Comparison of ENCODE assay signal across 3 cellular contexts in genomic region chr10:22713853-22714523, GRCh38.
TF ChIP-seq lines count a peak whose summit lies in the region.

No MANE protein-coding gene starts in this region.

TF ChIP-seq in IMR-90, 13 proteins besides CTCF, POLR2A, EP300 and RAD21:
- peak; percentile 7; the same call in 1 of the 2 replicates for TF ChIP-seq MAZ (IDR thresholded peaks at IDR 0.05; ENCODE audit: borderline replicate concordance, low read depth, low read length)
- TF ChIP-seq CEBPB (IDR thresholded peaks at IDR 0.05; ENCODE audit: low read depth, low read length) = no peak
TF ChIP-seq in IMR-90: peak in this region for 1.

TF ChIP-seq in WTC11, 78 proteins besides CTCF, POLR2A, EP300 and RAD21 (continues in another document):
- peak; percentile 25; the same call in 1 of the 2 replicates for TF ChIP-seq ARID4B (CRISPR knock-in tag; IDR thresholded peaks at IDR 0.05; ENCODE audit: borderline replicate concordance)
- TF ChIP-seq IRF2 (CRISPR knock-in tag; IDR thresholded peaks at IDR 0.05; ENCODE audit: borderline replicate concordance, low read depth) = no peak
- no peak for TF ChIP-seq ATF3 (CRISPR knock-in tag; conservative IDR thresholded peaks at IDR 0.05)
- TF ChIP-seq ZNF263 (CRISPR knock-in tag; IDR thresholded peaks at IDR 0.05; ENCODE audit: low read depth) = peak; percentile 63; the same call in 1 of the 2 replicates
- TF ChIP-seq NR3C1 (CRISPR knock-in tag; conservative IDR thresholded peaks at IDR 0.05; ENCODE audit: low read depth) = no peak
- TF ChIP-seq, protein P1, sequence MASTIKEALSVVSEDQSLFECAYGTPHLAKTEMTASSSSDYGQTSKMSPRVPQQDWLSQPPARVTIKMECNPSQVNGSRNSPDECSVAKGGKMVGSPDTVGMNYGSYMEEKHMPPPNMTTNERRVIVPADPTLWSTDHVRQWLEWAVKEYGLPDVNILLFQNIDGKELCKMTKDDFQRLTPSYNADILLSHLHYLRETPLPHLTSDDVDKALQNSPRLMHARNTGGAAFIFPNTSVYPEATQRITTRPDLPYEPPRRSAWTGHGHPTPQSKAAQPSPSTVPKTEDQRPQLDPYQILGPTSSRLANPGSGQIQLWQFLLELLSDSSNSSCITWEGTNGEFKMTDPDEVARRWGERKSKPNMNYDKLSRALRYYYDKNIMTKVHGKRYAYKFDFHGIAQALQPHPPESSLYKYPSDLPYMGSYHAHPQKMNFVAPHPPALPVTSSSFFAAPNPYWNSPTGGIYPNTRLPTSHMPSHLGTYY (CRISPR knock-in tag; IDR thresholded peaks at IDR 0.05) = no peak
- TF ChIP-seq TEAD1 (CRISPR knock-in tag; IDR thresholded peaks at IDR 0.05) = peak; percentile 37; the same call in 1 of the 2 replicates
- no peak for TF ChIP-seq MXD4 (CRISPR knock-in tag; IDR thresholded peaks at IDR 0.05; ENCODE audit: borderline replicate concordance)
- TF ChIP-seq, protein P2, sequence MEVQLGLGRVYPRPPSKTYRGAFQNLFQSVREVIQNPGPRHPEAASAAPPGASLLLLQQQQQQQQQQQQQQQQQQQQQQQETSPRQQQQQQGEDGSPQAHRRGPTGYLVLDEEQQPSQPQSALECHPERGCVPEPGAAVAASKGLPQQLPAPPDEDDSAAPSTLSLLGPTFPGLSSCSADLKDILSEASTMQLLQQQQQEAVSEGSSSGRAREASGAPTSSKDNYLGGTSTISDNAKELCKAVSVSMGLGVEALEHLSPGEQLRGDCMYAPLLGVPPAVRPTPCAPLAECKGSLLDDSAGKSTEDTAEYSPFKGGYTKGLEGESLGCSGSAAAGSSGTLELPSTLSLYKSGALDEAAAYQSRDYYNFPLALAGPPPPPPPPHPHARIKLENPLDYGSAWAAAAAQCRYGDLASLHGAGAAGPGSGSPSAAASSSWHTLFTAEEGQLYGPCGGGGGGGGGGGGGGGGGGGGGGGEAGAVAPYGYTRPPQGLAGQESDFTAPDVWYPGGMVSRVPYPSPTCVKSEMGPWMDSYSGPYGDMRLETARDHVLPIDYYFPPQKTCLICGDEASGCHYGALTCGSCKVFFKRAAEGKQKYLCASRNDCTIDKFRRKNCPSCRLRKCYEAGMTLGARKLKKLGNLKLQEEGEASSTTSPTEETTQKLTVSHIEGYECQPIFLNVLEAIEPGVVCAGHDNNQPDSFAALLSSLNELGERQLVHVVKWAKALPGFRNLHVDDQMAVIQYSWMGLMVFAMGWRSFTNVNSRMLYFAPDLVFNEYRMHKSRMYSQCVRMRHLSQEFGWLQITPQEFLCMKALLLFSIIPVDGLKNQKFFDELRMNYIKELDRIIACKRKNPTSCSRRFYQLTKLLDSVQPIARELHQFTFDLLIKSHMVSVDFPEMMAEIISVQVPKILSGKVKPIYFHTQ (CRISPR knock-in tag; IDR thresholded peaks at IDR 0.05) = no peak
- TF ChIP-seq, protein P3, sequence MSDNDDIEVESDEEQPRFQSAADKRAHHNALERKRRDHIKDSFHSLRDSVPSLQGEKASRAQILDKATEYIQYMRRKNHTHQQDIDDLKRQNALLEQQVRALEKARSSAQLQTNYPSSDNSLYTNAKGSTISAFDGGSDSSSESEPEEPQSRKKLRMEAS (CRISPR knock-in tag; IDR thresholded peaks at IDR 0.05) = 0 out of 2 replicates have a peak, but pooled peaks have one; percentile 37
- TF ChIP-seq FOXP4 (CRISPR knock-in tag; IDR thresholded peaks at IDR 0.05) = no peak
- no peak for TF ChIP-seq CREB1 (CRISPR knock-in tag; IDR thresholded peaks at IDR 0.05)
- TF ChIP-seq SOX15 (CRISPR knock-in tag; IDR thresholded peaks at IDR 0.05) = no peak

TF ChIP-seq in H1, 55 proteins besides CTCF, POLR2A, EP300 and RAD21:
- TF ChIP-seq SRF (IDR thresholded peaks at IDR 0.05; ENCODE audit: low read depth, low read length) (no peak), RFX5 (IDR thresholded peaks at IDR 0.05; ENCODE audit: borderline replicate concordance, low read depth, low read length) (no peak), BCL11A (IDR thresholded peaks at IDR 0.05; ENCODE audit: low read depth in 2 of 2, low read length in 2 of 2) (no peak), KDM5A (IDR thresholded peaks at IDR 0.05; ENCODE audit: low read length) (no peak), SIX5 (IDR thresholded peaks at IDR 0.05; ENCODE audit: low read depth, low read length) (no peak), RBBP5 (IDR thresholded peaks at IDR 0.05; ENCODE audit: borderline replicate concordance, low read depth, low read length) (peak; percentile 68; the same call in 1 of the 2 replicates), BRCA1 (IDR thresholded peaks at IDR 0.05; ENCODE audit: low read depth, low read length) (no peak), KDM4A (IDR thresholded peaks at IDR 0.05; ENCODE audit: low read depth, low read length, severe bottlenecking) (peak; percentile 62), GABPA (IDR thresholded peaks at IDR 0.05; ENCODE audit: borderline replicate concordance, insufficient read depth, low read length) (no peak), TBP (IDR thresholded peaks at IDR 0.05; ENCODE audit: low read depth, low read length) (no peak), NANOG (IDR thresholded peaks at IDR 0.05; ENCODE audit: insufficient read depth, low read depth, low read length, poor library complexity, severe bottlenecking) (no peak), KDM1A (IDR thresholded peaks at IDR 0.05; ENCODE audit: borderline replicate concordance, low read length) (no peak), SP2 (IDR thresholded peaks at IDR 0.05; ENCODE audit: low read length) (no peak), BACH1 (IDR thresholded peaks at IDR 0.05; ENCODE audit: low read length) (no peak), YY1 (IDR thresholded peaks at IDR 0.05; ENCODE audit: low read depth, low read length) (no peak), JUND (IDR thresholded peaks at IDR 0.05; ENCODE audit: low read length) (no peak), CTBP2 (IDR thresholded peaks at IDR 0.05; ENCODE audit: borderline replicate concordance, insufficient read depth, insufficient read length, low read length) (no peak), CBX5 (IDR thresholded peaks at IDR 0.05; ENCODE audit: low read depth, low read length) (no peak), POLR2AphosphoS5 (IDR thresholded peaks at IDR 0.05; ENCODE audit: low read depth, low read length) (no peak), PHF8 (conservative IDR thresholded peaks at IDR 0.05; ENCODE audit: low read depth, low read length) (peak; percentile 25; the same call in 1 of the 2 replicates)
- TF ChIP-seq, protein P4, sequence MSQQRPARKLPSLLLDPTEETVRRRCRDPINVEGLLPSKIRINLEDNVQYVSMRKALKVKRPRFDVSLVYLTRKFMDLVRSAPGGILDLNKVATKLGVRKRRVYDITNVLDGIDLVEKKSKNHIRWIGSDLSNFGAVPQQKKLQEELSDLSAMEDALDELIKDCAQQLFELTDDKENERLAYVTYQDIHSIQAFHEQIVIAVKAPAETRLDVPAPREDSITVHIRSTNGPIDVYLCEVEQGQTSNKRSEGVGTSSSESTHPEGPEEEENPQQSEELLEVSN (IDR thresholded peaks at IDR 0.05) = no peak
